Comparison of ENCODE assay signal across 2 cellular contexts in the genomic region with DNA sequence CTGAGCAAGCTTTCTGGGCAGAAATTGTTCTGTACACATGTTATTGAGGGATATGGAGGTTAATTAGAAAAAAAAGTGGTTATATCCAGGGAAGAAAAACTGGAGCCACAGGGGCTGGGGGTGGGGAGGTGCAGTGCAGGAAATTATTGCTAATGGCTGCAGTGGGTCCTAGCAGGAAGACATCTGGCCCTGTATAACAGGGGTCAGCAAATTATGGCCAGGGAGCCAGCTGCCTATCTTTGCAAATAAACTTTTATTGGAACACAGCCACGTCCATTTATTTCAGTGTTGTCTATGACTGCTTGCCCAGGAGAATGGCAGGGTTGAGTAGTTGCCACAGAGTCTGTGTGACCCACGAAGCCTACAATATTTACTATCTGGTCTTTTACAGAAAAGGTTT.
TF ChIP-seq lines count a peak whose summit lies in the region.

No MANE protein-coding gene starts in this region.

TF ChIP-seq in SK-N-SH, 30 proteins besides CTCF, POLR2A, EP300 and RAD21 (continued from another document):
- TF ChIP-seq, protein P1, sequence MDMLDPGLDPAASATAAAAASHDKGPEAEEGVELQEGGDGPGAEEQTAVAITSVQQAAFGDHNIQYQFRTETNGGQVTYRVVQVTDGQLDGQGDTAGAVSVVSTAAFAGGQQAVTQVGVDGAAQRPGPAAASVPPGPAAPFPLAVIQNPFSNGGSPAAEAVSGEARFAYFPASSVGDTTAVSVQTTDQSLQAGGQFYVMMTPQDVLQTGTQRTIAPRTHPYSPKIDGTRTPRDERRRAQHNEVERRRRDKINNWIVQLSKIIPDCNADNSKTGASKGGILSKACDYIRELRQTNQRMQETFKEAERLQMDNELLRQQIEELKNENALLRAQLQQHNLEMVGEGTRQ (IDR thresholded peaks at IDR 0.05; ENCODE audit: borderline replicate concordance, low read depth, low read length) = no peak
- TF ChIP-seq, protein P2, sequence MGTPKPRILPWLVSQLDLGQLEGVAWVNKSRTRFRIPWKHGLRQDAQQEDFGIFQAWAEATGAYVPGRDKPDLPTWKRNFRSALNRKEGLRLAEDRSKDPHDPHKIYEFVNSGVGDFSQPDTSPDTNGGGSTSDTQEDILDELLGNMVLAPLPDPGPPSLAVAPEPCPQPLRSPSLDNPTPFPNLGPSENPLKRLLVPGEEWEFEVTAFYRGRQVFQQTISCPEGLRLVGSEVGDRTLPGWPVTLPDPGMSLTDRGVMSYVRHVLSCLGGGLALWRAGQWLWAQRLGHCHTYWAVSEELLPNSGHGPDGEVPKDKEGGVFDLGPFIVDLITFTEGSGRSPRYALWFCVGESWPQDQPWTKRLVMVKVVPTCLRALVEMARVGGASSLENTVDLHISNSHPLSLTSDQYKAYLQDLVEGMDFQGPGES (IDR thresholded peaks at IDR 0.05; ENCODE audit: low read depth, low read length) = no peak
- TF ChIP-seq FOXJ3 (CRISPR knock-in tag; IDR thresholded peaks at IDR 0.05) = no peak
- no peak for TF ChIP-seq FOXM1 (IDR thresholded peaks at IDR 0.05; ENCODE audit: low read depth)
- peak; percentile 36 for TF ChIP-seq CHD2 (IDR thresholded peaks at IDR 0.05; ENCODE audit: low read length, partially characterized antibody)
- TF ChIP-seq, protein P3, sequence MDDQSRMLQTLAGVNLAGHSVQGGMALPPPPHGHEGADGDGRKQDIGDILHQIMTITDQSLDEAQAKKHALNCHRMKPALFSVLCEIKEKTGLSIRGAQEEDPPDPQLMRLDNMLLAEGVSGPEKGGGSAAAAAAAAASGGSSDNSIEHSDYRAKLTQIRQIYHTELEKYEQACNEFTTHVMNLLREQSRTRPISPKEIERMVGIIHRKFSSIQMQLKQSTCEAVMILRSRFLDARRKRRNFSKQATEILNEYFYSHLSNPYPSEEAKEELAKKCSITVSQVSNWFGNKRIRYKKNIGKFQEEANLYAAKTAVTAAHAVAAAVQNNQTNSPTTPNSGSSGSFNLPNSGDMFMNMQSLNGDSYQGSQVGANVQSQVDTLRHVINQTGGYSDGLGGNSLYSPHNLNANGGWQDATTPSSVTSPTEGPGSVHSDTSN (IDR thresholded peaks at IDR 0.05) = no peak
- TF ChIP-seq, protein P4, sequence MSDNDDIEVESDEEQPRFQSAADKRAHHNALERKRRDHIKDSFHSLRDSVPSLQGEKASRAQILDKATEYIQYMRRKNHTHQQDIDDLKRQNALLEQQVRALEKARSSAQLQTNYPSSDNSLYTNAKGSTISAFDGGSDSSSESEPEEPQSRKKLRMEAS (IDR thresholded peaks at IDR 0.05; ENCODE audit: low read depth) = no peak

TF ChIP-seq in SK-N-SH treated with all-trans-retinoic acid at 6 μM for 48 hours, 23 proteins besides CTCF, POLR2A, EP300 and RAD21 (continued from another document):
- TF ChIP-seq ARNTL (CRISPR knock-in tag; IDR thresholded peaks at IDR 0.05; ENCODE audit: borderline replicate concordance, low read depth) = no peak
- no peak for TF ChIP-seq SNAI2 (CRISPR knock-in tag; IDR thresholded peaks at IDR 0.05)
